ENCODE assay signal across 2 cellular contexts in the genomic region with DNA sequence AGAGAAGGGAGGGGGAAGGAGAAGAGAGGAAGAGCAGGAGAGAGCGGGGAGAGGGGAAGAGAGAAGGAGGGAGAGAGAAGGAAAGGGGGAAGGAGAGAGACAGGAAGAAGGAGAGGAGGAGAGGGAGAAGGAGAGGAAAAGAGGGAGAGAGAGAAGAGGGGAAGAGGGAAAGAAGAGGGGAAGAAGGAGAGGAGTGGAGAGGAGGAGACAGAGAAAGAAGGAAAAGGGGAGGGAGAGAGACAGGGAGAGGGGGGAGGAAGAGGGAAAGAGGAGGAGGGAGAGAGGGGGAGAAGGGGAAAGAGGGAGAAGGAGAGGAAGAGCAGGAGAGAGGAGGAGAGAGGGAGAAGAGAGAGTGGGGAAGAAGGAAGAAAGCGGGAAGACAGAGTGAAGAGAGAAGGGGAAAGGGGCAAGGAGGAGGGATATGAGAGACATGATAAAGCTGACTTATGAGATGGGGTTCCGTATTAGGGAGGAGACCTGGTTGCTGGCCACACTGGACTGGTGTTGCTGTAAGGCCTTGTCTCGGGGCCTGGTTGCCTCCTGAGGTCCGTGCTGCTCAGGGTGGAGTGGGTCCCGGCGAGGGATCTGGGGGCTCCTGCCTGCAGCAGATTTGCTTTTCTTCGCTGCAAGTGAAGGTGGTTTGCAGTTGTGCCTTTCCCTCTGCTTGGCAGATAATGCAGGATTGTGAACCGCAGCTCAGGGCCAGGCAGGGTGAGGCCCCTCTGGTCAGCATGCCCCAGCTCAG.
TF ChIP-seq lines count a peak whose summit lies in the region.

No MANE protein-coding gene starts in this region.

TF ChIP-seq in HEK293, 187 proteins besides CTCF, POLR2A, EP300 and RAD21:
- TF ChIP-seq SCRT1 (tag by site-specific recombination; IDR thresholded peaks at IDR 0.05; ENCODE audit: borderline replicate concordance) = no peak
- no peak for TF ChIP-seq ZSCAN30 (tag by site-specific recombination; IDR thresholded peaks at IDR 0.05)
- TF ChIP-seq ZNF19 (tag by site-specific recombination; IDR thresholded peaks at IDR 0.05; ENCODE audit: low read depth) = no peak
- TF ChIP-seq ZFP41 (tag by site-specific recombination; IDR thresholded peaks at IDR 0.05; ENCODE audit: borderline replicate concordance) = no peak
- 0 out of 2 replicates have a peak, but pooled peaks have one; percentile 45 for TF ChIP-seq ZNF621 (tag by site-specific recombination; IDR thresholded peaks at IDR 0.05)
- TF ChIP-seq ZNF777 (tag by site-specific recombination; IDR thresholded peaks at IDR 0.05; ENCODE audit: borderline replicate concordance) = no peak
- TF ChIP-seq PRDM1 (tag by site-specific recombination; IDR thresholded peaks at IDR 0.05) = peak; percentile 84
- TF ChIP-seq ZNF837 (tag by site-specific recombination; IDR thresholded peaks at IDR 0.05) = no peak
- no peak for TF ChIP-seq ZNF391 (tag by site-specific recombination; IDR thresholded peaks at IDR 0.05; ENCODE audit: borderline replicate concordance, low read depth)
- no peak for TF ChIP-seq IKZF3 (tag by site-specific recombination; IDR thresholded peaks at IDR 0.05)
- TF ChIP-seq KLF9 (tag by site-specific recombination; IDR thresholded peaks at IDR 0.05; ENCODE audit: low read depth) = no peak
- no peak for TF ChIP-seq ZNF18 (tag by site-specific recombination; IDR thresholded peaks at IDR 0.05)
- TF ChIP-seq, protein P1, sequence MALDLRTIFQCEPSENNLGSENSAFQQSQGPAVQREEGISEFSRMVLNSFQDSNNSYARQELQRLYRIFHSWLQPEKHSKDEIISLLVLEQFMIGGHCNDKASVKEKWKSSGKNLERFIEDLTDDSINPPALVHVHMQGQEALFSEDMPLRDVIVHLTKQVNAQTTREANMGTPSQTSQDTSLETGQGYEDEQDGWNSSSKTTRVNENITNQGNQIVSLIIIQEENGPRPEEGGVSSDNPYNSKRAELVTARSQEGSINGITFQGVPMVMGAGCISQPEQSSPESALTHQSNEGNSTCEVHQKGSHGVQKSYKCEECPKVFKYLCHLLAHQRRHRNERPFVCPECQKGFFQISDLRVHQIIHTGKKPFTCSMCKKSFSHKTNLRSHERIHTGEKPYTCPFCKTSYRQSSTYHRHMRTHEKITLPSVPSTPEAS (tag by site-specific recombination; IDR thresholded peaks at IDR 0.05) = no peak
- TF ChIP-seq ZNF624 (tag by site-specific recombination; IDR thresholded peaks at IDR 0.05) = no peak
- TF ChIP-seq WT1 (tag by site-specific recombination; IDR thresholded peaks at IDR 0.05) = no peak
- no peak; the same call in 1 of the 2 replicates for TF ChIP-seq ZNF140 (tag by site-specific recombination; IDR thresholded peaks at IDR 0.05)
- TF ChIP-seq SALL2 (tag by site-specific recombination; IDR thresholded peaks at IDR 0.05; ENCODE audit: borderline replicate concordance) = no peak
- no peak for TF ChIP-seq ZBTB21 (tag by site-specific recombination; IDR thresholded peaks at IDR 0.05)
- TF ChIP-seq GLIS2 (tag by site-specific recombination; IDR thresholded peaks at IDR 0.05) = no peak
- TF ChIP-seq TSHZ1 (tag by site-specific recombination; IDR thresholded peaks at IDR 0.05; ENCODE audit: borderline replicate concordance) = no peak
- no peak for TF ChIP-seq ZNF404 (tag by site-specific recombination; IDR thresholded peaks at IDR 0.05)
- TF ChIP-seq TRIM28 (IDR thresholded peaks at IDR 0.05; ENCODE audit: borderline replicate concordance, low read length) = no peak
- no peak for TF ChIP-seq ZNF10 (tag by site-specific recombination; IDR thresholded peaks at IDR 0.05)
- TF ChIP-seq ZNF157 (tag by site-specific recombination; IDR thresholded peaks at IDR 0.05) = no peak
- peak; percentile 65 for TF ChIP-seq ZNF366 (tag by site-specific recombination; conservative IDR thresholded peaks at IDR 0.05)
- TF ChIP-seq ZNF664 (tag by site-specific recombination; IDR thresholded peaks at IDR 0.05) = no peak
TF ChIP-seq in HEK293: peak in this region for 3.

TF ChIP-seq in GM12878, 131 proteins besides CTCF, POLR2A, EP300 and RAD21:
- 0 out of 2 replicates have a peak, but pooled peaks have one; percentile 10 for TF ChIP-seq FOXK2 (IDR thresholded peaks at IDR 0.05)
- TF ChIP-seq ZZZ3 (IDR thresholded peaks at IDR 0.05; ENCODE audit: control insufficient read depth, insufficient read length, low read depth) = no peak
- TF ChIP-seq RBBP5 (conservative IDR thresholded peaks at IDR 0.05) = no peak
- no peak for TF ChIP-seq CREM (IDR thresholded peaks at IDR 0.05; ENCODE audit: low read depth)
- no peak for TF ChIP-seq MYB (IDR thresholded peaks at IDR 0.05; ENCODE audit: borderline replicate concordance, low read depth, low read length)
